ENCODE assay signal across 17 cellular contexts in genomic region chr1:203028067-203028783, GRCh38. TPM values are rescaled to one million over a fixed set of nuclear protein-coding genes. Genes with fewer than 3 reads are reported as not detected.
DNase-seq lines count a peak whose midpoint lies in the region; ATAC-seq, FAIRE-seq and TF ChIP-seq lines count a peak whose summit lies in the region.
"Had no signal": no experiment of that assay in that cellular context is flagged by ENCODE, and none has a peak within 500 bp of the region (broad histone marks: within the 10 kb centered on the region; RNA-seq: fewer than 3 reads in every experiment).

No MANE protein-coding gene starts in this region.

- WGBS in right cardiac atrium: 55% methylated on average over 9 of the region's 9 CpGs
- WGBS in small intestine, 3 donors: 80 to 86% (median 82%) methylated on average over 9 of the region's 9 CpGs

- peaks cover 2% of the 10 kb centered on the region for H3K4me1 ChIP-seq in right cardiac atrium (ENCODE audit: control insufficient read depth, insufficient read depth, low read length)
- peaks cover 11 to 33% of the 10 kb centered on the region in 2 donors for H3K4me1 ChIP-seq in thoracic aorta (ENCODE audit: control insufficient read depth in 1 of 2, low read depth in 2 of 2)
- H3K4me1 ChIP-seq in small intestine (ENCODE audit: control insufficient read depth in 2 of 2, insufficient read depth in 1 of 2, low read depth in 1 of 2, low read length in 1 of 2): peaks cover 0 to 3% of the 10 kb centered on the region in 2 donors
- H3K4me1 ChIP-seq: parathyroid adenoma had no signal

- no peak overlapping the region for H3K27ac Mint-ChIP-seq in activated naive CD4-positive, alpha-beta T cell treated with anti-CD3 and anti-CD28 coated beads, Interleukin-2, amount 10 ng/mL, durations not matched to agents 7 days and 5 days
- H3K27ac Mint-ChIP-seq in T-helper 17 cell: no peak overlapping the region

- H3K9me3 Mint-ChIP-seq in activated naive CD4-positive, alpha-beta T cell treated with anti-CD3 and anti-CD28 coated beads, Interleukin-2, amount 10 ng/mL, durations not matched to agents 7 days and 5 days: peaks cover 2% of the 10 kb centered on the region

- peaks cover 10% of the 10 kb centered on the region for H3K36me3 ChIP-seq in thoracic aorta
- H3K36me3 ChIP-seq in small intestine (ENCODE audit: control insufficient read depth in 2 of 2, insufficient read depth in 2 of 2, low read length in 2 of 2): peaks cover 0 to 7% of the 10 kb centered on the region in 2 donors

- H3K9me3 ChIP-seq in T-helper 17 cell (ENCODE audit: control insufficient read depth, low read length, poor library complexity, severe bottlenecking) (no peaks in the 10 kb centered on the region), right cardiac atrium (ENCODE audit: control insufficient read depth, low read length) (no peaks in the 10 kb centered on the region), thoracic aorta (no peaks in the 10 kb centered on the region), small intestine (ENCODE audit: control insufficient read depth, low read depth) (no peaks in the 10 kb centered on the region)
- H3K9me3 ChIP-seq: tibial nerve had no signal

- peak overlapping the region; percentile 86 for H3K4me3 Mint-ChIP-seq in activated naive CD4-positive, alpha-beta T cell treated with anti-CD3 and anti-CD28 coated beads, Interleukin-2, amount 10 ng/mL, durations not matched to agents 7 days and 5 days
- H3K4me3 Mint-ChIP-seq in T-helper 17 cell: peak overlapping the region; percentile 43

- H3K36me3 Mint-ChIP-seq in activated naive CD4-positive, alpha-beta T cell treated with anti-CD3 and anti-CD28 coated beads, Interleukin-2, amount 10 ng/mL, durations not matched to agents 7 days and 5 days: peaks cover 24% of the 10 kb centered on the region
- no peaks in the 10 kb centered on the region for H3K36me3 Mint-ChIP-seq in T-helper 17 cell (ENCODE audit: low read depth)

- ATAC-seq in T-helper 17 cell (no peak), right cardiac atrium (no peak), thoracic aorta (ENCODE audit: insufficient number of reproducible peaks, low FRiP score, low read depth) (no peak)

- CTCF ChIA-PET in activated naive CD4-positive, alpha-beta T cell treated with anti-CD3 and anti-CD28 coated beads, Interleukin-2, amount 10 ng/mL, durations not matched to agents 7 days and 5 days (lab: Charles Lee): interaction anchor here (0.7 to 8.2 kb wide), 3 partner anchors 12 to 278 kb away, joined by 3 to 64 read pairs (median 3); no protein-coding TSS in a partner anchor

- intact Hi-C loops in right cardiac atrium (cut with DNase I): no loop called here

- peaks cover 21% of the 10 kb centered on the region for H3K4me1 Mint-ChIP-seq in activated naive CD4-positive, alpha-beta T cell treated with anti-CD3 and anti-CD28 coated beads, Interleukin-2, amount 10 ng/mL, durations not matched to agents 7 days and 5 days
- peaks cover 10% of the 10 kb centered on the region for H3K4me1 Mint-ChIP-seq in T-helper 17 cell

- H3K27me3 ChIP-seq in right cardiac atrium (ENCODE audit: control insufficient read depth, insufficient read depth) (no peaks in the 10 kb centered on the region), thoracic aorta (replicated peaks; ENCODE audit: insufficient read depth) (no peaks in the 10 kb centered on the region), small intestine (ENCODE audit: control insufficient read depth in 2 of 2, insufficient read depth in 2 of 2, low read length in 2 of 2) (peaks cover 0 to 5% of the 10 kb centered on the region in 2 donors)
- H3K27me3 ChIP-seq: tibial nerve had no signal

- TF ChIP-seq POLR2A in GM12891 (IDR thresholded peaks at IDR 0.05; ENCODE audit: low read depth, low read length): no peak

- peak overlapping the region; percentile 84 for H3K27ac ChIP-seq in right cardiac atrium (ENCODE audit: low read length)
- peak overlapping the region; percentile 52 to 58 for H3K27ac ChIP-seq in thoracic aorta
- H3K27ac ChIP-seq in small intestine (ENCODE audit: low read depth in 1 of 2, low read length in 1 of 2): no peak overlapping the region
- H3K27ac ChIP-seq: parathyroid adenoma, tibial nerve had no signal

- peaks cover 23% of the 10 kb centered on the region for H3K27me3 Mint-ChIP-seq in activated naive CD4-positive, alpha-beta T cell treated with anti-CD3 and anti-CD28 coated beads, Interleukin-2, amount 10 ng/mL, durations not matched to agents 7 days and 5 days
- H3K27me3 Mint-ChIP-seq in T-helper 17 cell: peaks cover 5% of the 10 kb centered on the region

- no peak for DNase-seq in activated naive CD4-positive, alpha-beta T cell treated with anti-CD3 and anti-CD28 coated beads, Interleukin-2, amount 10 ng/mL, durations not matched to agents 7 days and 5 days
- no peak for DNase-seq in activated naive CD4-positive, alpha-beta T cell treated with anti-CD3 and anti-CD28 coated beads, Interleukin-2, amount 50 U/mL, for 16 hours
- no peak for DNase-seq in T-helper 17 cell
- DNase-seq in right cardiac atrium: no peak
- DNase-seq in thoracic aorta (ENCODE audit: low spot score): no peak
- no peak for DNase-seq in NCI-H1105 treated with DMSO at 0.1 percent for 48 hours (lab: John Stamatoyannopoulos, UW)
- DNase-seq in small intestine: no peak
- DNase-seq in GM12891 (ENCODE audit: insufficient read length, low spot score): no peak
- DNase-seq: activated gamma-delta T cell; CD4-positive, CD25-positive, alpha-beta regulatory T cell; left cardiac atrium; NCI-H226 had no signal

- FAIRE-seq in small intestine (lab: Jason Lieb, UNC) (no peak), GM12891 (lab: Jason Lieb, UNC) (no peak)
- FAIRE-seq: colon had no signal

- no peak for TF ChIP-seq CTCF in thoracic aorta (IDR thresholded peaks at IDR 0.05)

- H3K4me3 ChIP-seq in right cardiac atrium (ENCODE audit: low read length): no peak overlapping the region
- H3K4me3 ChIP-seq in thoracic aorta: peak overlapping the region; percentile 10
- H3K4me3 ChIP-seq in small intestine (ENCODE audit: low read depth in 1 of 2, low read length in 2 of 2): no peak overlapping the region
- H3K4me3 ChIP-seq: tibial nerve had no signal

TF ChIP-seq in GM12891, 5 proteins besides CTCF, POLR2A, EP300 and RAD21:
- TF ChIP-seq POU2F2 (IDR thresholded peaks at IDR 0.05; ENCODE audit: low read depth, low read length) (no peak), PAX5 (IDR thresholded peaks at IDR 0.05; ENCODE audit: insufficient read depth, low read length, severe bottlenecking) (no peak), TAF1 (IDR thresholded peaks at IDR 0.05; ENCODE audit: low read depth, low read length) (no peak), POLR2AphosphoS5 (IDR thresholded peaks at IDR 0.05; ENCODE audit: low read depth, low read length) (no peak), SPI1 (IDR thresholded peaks at IDR 0.05; ENCODE audit: low read depth, low read length) (no peak)

RNA-seq across cellular contexts. Expression of gene PPFIA4, which starts 1.9 kb away (rescaled TPM):
- total RNA-seq in T-helper 17 cell (1 to 10 TPM in 1 of 2 donors, under 1 TPM in 1; 0.81 to 1.5 TPM), right cardiac atrium (10 to 100 TPM; 14.0 to 50.3 (median 29.4) TPM), thoracic aorta (10 to 100 TPM; 13.5 to 16.5 TPM)
- polyA plus RNA-seq in right cardiac atrium (29.3 TPM), small intestine (under 1 TPM in 2 of 3 donors, not detected in 1; 0.27 to 0.54 TPM)
- polyA plus RNA-seq in GM12891 (2012; ENCODE audit: low read depth, missing spikeins): 21.6 TPM
- polyA plus RNA-seq: CD4-positive, CD25-positive, alpha-beta regulatory T cell had no signal

RNA-seq across cellular contexts. Expression of gene TMEM183A, which starts 21.1 kb away (rescaled TPM):
- total RNA-seq in T-helper 17 cell: 100 to 1,000 TPM; 118 to 130 TPM
- total RNA-seq in right cardiac atrium: 10 to 100 TPM; 25.9 to 35.8 (median 28.1) TPM
- polyA plus RNA-seq in right cardiac atrium: 16.0 TPM
- 10 to 100 TPM; 54.3 to 72.6 TPM for total RNA-seq in thoracic aorta
- polyA plus RNA-seq in small intestine: 10 to 100 TPM; 58.9 to 80.4 (median 71.6) TPM
- polyA plus RNA-seq in GM12891 (2012; ENCODE audit: low read depth, missing spikeins): 47.6 TPM

RNA-seq across cellular contexts. Expression of gene MYOG, which starts 57.6 kb away (rescaled TPM):
- total RNA-seq in T-helper 17 cell: not detected
- total RNA-seq in right cardiac atrium: not detected
- not detected for polyA plus RNA-seq in right cardiac atrium
- total RNA-seq in thoracic aorta: not detected
- polyA plus RNA-seq in small intestine: not detected
- polyA plus RNA-seq in GM12891 (2012; ENCODE audit: low read depth, missing spikeins): not detected
- total RNA-seq: CD4-positive, CD25-positive, alpha-beta regulatory T cell; left cardiac atrium; M059J; RPMI7951; tibial nerve had no signal
- polyA plus RNA-seq: CD4-positive, CD25-positive, alpha-beta regulatory T cell had no signal

Comparison
In these comparisons a context has a peak if more than half of its experiments do, and no peak if none do; other contexts are left out.
1. H3K27ac ChIP-seq: peak in right cardiac atrium (single experiment) and thoracic aorta (2 of 2); none in small intestine (0 of 2).
2. RNA of gene PPFIA4, which starts 1.9 kb away (total RNA-seq): 14.0 to 50.3 TPM in right cardiac atrium and 13.5 to 16.5 TPM in thoracic aorta; 0.81 to 1.5 TPM in T-helper 17 cell; every median in the first group is over 4 times any median in the second.